In genomic region chr5:65932676-65933075, GRCh38 we compare ENCODE assay signal across 1 cellular context.
TF ChIP-seq lines count a peak whose summit lies in the region.

No MANE protein-coding gene starts in this region.

TF ChIP-seq in HEK293, 187 proteins besides CTCF, POLR2A, EP300 and RAD21 (continued from another document):
- TF ChIP-seq, protein P1, sequence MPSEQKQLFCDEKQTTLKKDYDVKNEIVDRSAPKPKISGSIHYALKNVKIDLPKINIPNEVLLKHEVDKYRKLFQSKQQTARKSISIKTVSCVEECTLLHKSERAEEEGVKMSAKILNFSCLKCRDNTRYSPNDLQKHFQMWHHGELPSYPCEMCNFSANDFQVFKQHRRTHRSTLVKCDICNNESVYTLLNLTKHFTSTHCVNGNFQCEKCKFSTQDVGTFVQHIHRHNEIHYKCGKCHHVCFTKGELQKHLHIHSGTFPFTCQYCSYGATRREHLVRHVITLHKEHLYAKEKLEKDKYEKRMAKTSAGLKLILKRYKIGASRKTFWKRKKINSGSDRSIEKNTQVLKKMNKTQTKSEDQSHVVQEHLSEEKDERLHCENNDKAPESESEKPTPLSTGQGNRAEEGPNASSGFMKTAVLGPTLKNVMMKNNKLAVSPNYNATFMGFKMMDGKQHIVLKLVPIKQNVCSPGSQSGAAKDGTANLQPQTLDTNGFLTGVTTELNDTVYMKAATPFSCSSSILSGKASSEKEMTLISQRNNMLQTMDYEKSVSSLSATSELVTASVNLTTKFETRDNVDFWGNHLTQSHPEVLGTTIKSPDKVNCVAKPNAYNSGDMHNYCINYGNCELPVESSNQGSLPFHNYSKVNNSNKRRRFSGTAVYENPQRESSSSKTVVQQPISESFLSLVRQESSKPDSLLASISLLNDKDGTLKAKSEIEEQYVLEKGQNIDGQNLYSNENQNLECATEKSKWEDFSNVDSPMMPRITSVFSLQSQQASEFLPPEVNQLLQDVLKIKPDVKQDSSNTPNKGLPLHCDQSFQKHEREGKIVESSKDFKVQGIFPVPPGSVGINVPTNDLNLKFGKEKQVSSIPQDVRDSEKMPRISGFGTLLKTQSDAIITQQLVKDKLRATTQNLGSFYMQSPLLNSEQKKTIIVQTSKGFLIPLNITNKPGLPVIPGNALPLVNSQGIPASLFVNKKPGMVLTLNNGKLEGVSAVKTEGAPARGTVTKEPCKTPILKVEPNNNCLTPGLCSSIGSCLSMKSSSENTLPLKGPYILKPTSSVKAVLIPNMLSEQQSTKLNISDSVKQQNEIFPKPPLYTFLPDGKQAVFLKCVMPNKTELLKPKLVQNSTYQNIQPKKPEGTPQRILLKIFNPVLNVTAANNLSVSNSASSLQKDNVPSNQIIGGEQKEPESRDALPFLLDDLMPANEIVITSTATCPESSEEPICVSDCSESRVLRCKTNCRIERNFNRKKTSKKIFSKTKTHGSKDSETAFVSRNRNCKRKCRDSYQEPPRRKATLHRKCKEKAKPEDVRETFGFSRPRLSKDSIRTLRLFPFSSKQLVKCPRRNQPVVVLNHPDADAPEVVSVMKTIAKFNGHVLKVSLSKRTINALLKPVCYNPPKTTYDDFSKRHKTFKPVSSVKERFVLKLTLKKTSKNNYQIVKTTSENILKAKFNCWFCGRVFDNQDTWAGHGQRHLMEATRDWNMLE (tag by site-specific recombination; conservative IDR thresholded peaks at IDR 0.05; ENCODE audit: low read depth), result no peak
